25 cellular contexts compared by ENCODE assay signal in genomic region chr16:20768121-20768520, GRCh38. TPM values are rescaled to one million over a fixed set of nuclear protein-coding genes. Genes with fewer than 3 reads are reported as not detected.
DNase-seq lines count a peak whose midpoint lies in the region; ATAC-seq, FAIRE-seq and TF ChIP-seq lines count a peak whose summit lies in the region.
"Had no signal": no experiment of that assay in that cellular context is flagged by ENCODE, and none has a peak within 500 bp of the region (broad histone marks: within the 10 kb centered on the region; RNA-seq: fewer than 3 reads in every experiment).

No MANE protein-coding gene starts in this region.

- CTCF ChIA-PET in mammary epithelial cell (lab: Charles Lee; ENCODE audit: low non-redundant PET), result no interaction called here
- CTCF ChIA-PET in K562 (lab: Yijun Ruan, JAX; ENCODE audit: low intra/inter-chr PET ratio), result no interaction called here

- H2AFZ ChIP-seq in mammary epithelial cell (ENCODE audit: low read depth, low read length), result no peak overlapping the region
- H2AFZ ChIP-seq in K562 (ENCODE audit: low read depth, low read length), result peak overlapping the region; percentile 80; the same call in 1 of the 2 replicates
- H2AFZ ChIP-seq: GM23248 had no signal

- ATAC-seq in K562 (no peak), left ventricle myocardium superior (no peak), HG02642 (IDR thresholded peaks at IDR 0.05; ENCODE audit: poor library complexity, unreplicated experiment) (no peak)

- POLR2A ChIA-PET in K562 (lab: Yijun Ruan, JAX), result interaction anchor here (1.5 kb wide), 1 partner anchor 22 kb away, joined by 3 read pairs; no protein-coding TSS in a partner anchor

- TF ChIP-seq RAD21 in K562 (CRISPR knock-in tag; conservative IDR thresholded peaks at IDR 0.05 in 1 of 2, IDR thresholded peaks at IDR 0.05 in 1 of 2), result no peak

- WGBS in mammary epithelial cell (ENCODE audit: low coverage, missing lambda C conversion rate), result 91% methylated on average over 1 of the region's 1 CpG
- WGBS in K562 (ENCODE audit: insufficient coverage, low coverage, missing lambda C conversion rate), result 95% methylated on average over 1 of the region's 1 CpG
- WGBS in esophagus muscularis mucosa, result 94% methylated on average over 1 of the region's 1 CpG

- dilution Hi-C loops in mammary epithelial cell (cut with HindIII; ENCODE audit: low sequenced_read_pairs), result no loop called here

- DNase-seq in mammary epithelial cell (peak; percentile 53), breast epithelium (ENCODE audit: low spot score in 2 of 2) (no peak), K562 (ENCODE audit: extremely low read depth in 1 of 4, low spot score in 3 of 4) (no peak), esophagus muscularis mucosa (ENCODE audit: extremely low spot score) (peak; percentile 10), left ventricle myocardium superior (no peak)
- DNase-seq in stimulated activated CD4-positive, alpha-beta T cell treated with anti-CD3 and anti-CD28 coated beads, Interleukin-15, amount 100 ng/mL, for 24 hours, result no peak
- no peak for DNase-seq in activated CD4-positive, alpha-beta T cell treated with anti-CD3 and anti-CD28 coated beads, Interleukin-2, amount 50 U/mL, for 48 hours
- DNase-seq: 8988T; Caco-2; CD4-positive, alpha-beta memory T cell; DMS 273 treated with DMSO at 0.1 percent for 48 hours; GM23248; H7; KG1; MM.1S; NCI-H1417; NCI-H1694 treated with DMSO at 0.1 percent for 48 hours; NCI-H2081; NCI-H2227 treated with DMSO at 0.1 percent for 48 hours; NCI-H526 treated with DMSO at 0.1 percent for 48 hours; SIG-M5 had no signal

- no peaks in the 10 kb centered on the region for H3K9me1 ChIP-seq in K562 (ENCODE audit: control insufficient read depth, insufficient read depth, low read length)

- no peak for TF ChIP-seq POLR2A in breast epithelium (IDR thresholded peaks at IDR 0.05)
- TF ChIP-seq POLR2A in K562 (conservative IDR thresholded peaks at IDR 0.05), result no peak
- no peak for TF ChIP-seq POLR2A in esophagus muscularis mucosa (IDR thresholded peaks at IDR 0.05; ENCODE audit: low read depth)

- H3K27me3 ChIP-seq in mammary epithelial cell (ENCODE audit: insufficient read depth, low read length) (no peaks in the 10 kb centered on the region), breast epithelium (no peaks in the 10 kb centered on the region), K562 (ENCODE audit: control insufficient read depth in 2 of 2, insufficient read depth in 2 of 2, low read length in 2 of 2) (no peaks in the 10 kb centered on the region), esophagus muscularis mucosa (no peaks in the 10 kb centered on the region)
- H3K27me3 ChIP-seq: BLaER1 had no signal

- no peaks in the 10 kb centered on the region for H3K36me3 ChIP-seq in mammary epithelial cell (ENCODE audit: insufficient read depth, low read length)
- H3K36me3 ChIP-seq in breast epithelium, result no peaks in the 10 kb centered on the region
- H3K36me3 ChIP-seq in K562 (ENCODE audit: control insufficient read depth, insufficient read depth, low read length), result peaks cover 22% of the 10 kb centered on the region; the same call in 2 of the 3 replicates
- H3K36me3 ChIP-seq in esophagus muscularis mucosa, result no peaks in the 10 kb centered on the region
- H3K36me3 ChIP-seq: BLaER1 had no signal

- in situ Hi-C loops in mammary epithelial cell (cut with MboI; ENCODE audit: low sequenced_read_pairs in 2 of 2) (no loop called here), K562 (cut with MboI) (no loop called here)

- no peak overlapping the region for H3K4me3 ChIP-seq in mammary epithelial cell (replicated peaks in 1 of 3; ENCODE audit: insufficient read depth in 1 of 3, low read depth in 2 of 3, low read length in 3 of 3)
- H3K4me3 ChIP-seq in breast epithelium, result no peak overlapping the region
- no peak overlapping the region for H3K4me3 ChIP-seq in K562
- no peak overlapping the region for H3K4me3 ChIP-seq in esophagus muscularis mucosa
- H3K4me3 ChIP-seq: BLaER1, GM23248, SK-N-MC had no signal

- BruUV-seq in mammary epithelial cell (replicated peaks; lab: Mats Ljungman, UMichigan), result no TSS peak
- no TSS peak for BruUV-seq in K562 (replicated peaks; lab: Mats Ljungman, UMichigan)

- H3K4me1 ChIP-seq in mammary epithelial cell (ENCODE audit: insufficient read depth, low read length) (peaks cover 6% of the 10 kb centered on the region), breast epithelium (no peaks in the 10 kb centered on the region), K562 (replicated peaks in 1 of 2; ENCODE audit: control insufficient read depth in 2 of 2, insufficient read depth in 2 of 2, low read length in 2 of 2) (peaks cover 4 to 20% of the 10 kb centered on the region in 2 experiments; a peak in 1 of 5 replicates), esophagus muscularis mucosa (peaks cover 0 to 8% (median 5%) of the 10 kb centered on the region in 4 donors)
- H3K4me1 ChIP-seq: BLaER1 had no signal

- H4K20me1 ChIP-seq in mammary epithelial cell (ENCODE audit: insufficient read depth, low read length) (no peaks in the 10 kb centered on the region), K562 (replicated peaks; ENCODE audit: control insufficient read depth, insufficient read depth, low read length) (no peaks in the 10 kb centered on the region)
- H4K20me1 ChIP-seq: BLaER1 had no signal

- intact Hi-C loops in mammary epithelial cell (cut with micrococcal nuclease), result no loop called here
- intact Hi-C loops in breast epithelium (cut with DNase I; ENCODE audit: low total_unique reads), result no loop called here
- intact Hi-C loops in K562 (cut with micrococcal nuclease), result no loop called here
- intact Hi-C loops in esophagus muscularis mucosa (cut with DNase I), result no loop called here
- intact Hi-C loops in left ventricle myocardium superior (cut with micrococcal nuclease), result no loop called here

- TF ChIP-seq CTCF in mammary epithelial cell (conservative IDR thresholded peaks at IDR 0.05 in 1 of 2, IDR thresholded peaks at IDR 0.05 in 1 of 2; ENCODE audit: extremely low read depth in 1 of 2, insufficient read depth in 1 of 2, low read depth in 1 of 2, low read length in 2 of 2), result no peak
- TF ChIP-seq CTCF in breast epithelium (IDR thresholded peaks at IDR 0.05), result no peak
- no peak for TF ChIP-seq CTCF in K562 (IDR thresholded peaks at IDR 0.05 in 2 of 3, conservative IDR thresholded peaks at IDR 0.05 in 1 of 3; ENCODE audit: insufficient read depth in 2 of 3, low read depth in 1 of 3, low read length in 3 of 3)
- no peak for TF ChIP-seq CTCF in esophagus muscularis mucosa (IDR thresholded peaks at IDR 0.05)

- no peak for FAIRE-seq in K562 (lab: Jason Lieb, UNC)
- FAIRE-seq: HTR-8/SVneo had no signal

- H3K27ac ChIP-seq in mammary epithelial cell (ENCODE audit: insufficient read depth, low read depth, low read length), result no peak overlapping the region
- H3K27ac ChIP-seq in breast epithelium, result no peak overlapping the region
- no peak overlapping the region for H3K27ac ChIP-seq in K562 (ENCODE audit: extremely low read depth, low read depth, low read length)
- H3K27ac ChIP-seq in esophagus muscularis mucosa (replicated peaks in 1 of 4), result no peak overlapping the region
- H3K27ac ChIP-seq: BLaER1, GM23248, SK-N-MC had no signal

- TF ChIP-seq EP300 in K562 (IDR thresholded peaks at IDR 0.05; ENCODE audit: low read length), result no peak
- no peak for TF ChIP-seq EP300 in esophagus muscularis mucosa (IDR thresholded peaks at IDR 0.05)

- H3K9ac ChIP-seq in mammary epithelial cell (ENCODE audit: insufficient read depth, low read length) (no peak overlapping the region), K562 (ENCODE audit: insufficient read depth in 1 of 2, low read depth in 2 of 2, low read length in 2 of 2) (no peak overlapping the region)
- H3K9ac ChIP-seq: BLaER1, GM23248 had no signal

- H3K9me3 ChIP-seq in mammary epithelial cell (replicated peaks; ENCODE audit: insufficient read depth, low read length) (no peaks in the 10 kb centered on the region), breast epithelium (no peaks in the 10 kb centered on the region), K562 (replicated peaks; ENCODE audit: control insufficient read depth, insufficient read depth, low read depth, low read length) (no peaks in the 10 kb centered on the region; the same call in 1 of the 2 replicates), esophagus muscularis mucosa (no peaks in the 10 kb centered on the region)
- H3K9me3 ChIP-seq: Caco-2 had no signal

- H3K4me2 ChIP-seq in mammary epithelial cell (ENCODE audit: insufficient read depth, low read depth, low read length) (no peak overlapping the region), K562 (ENCODE audit: insufficient read depth, low read length) (no peak overlapping the region)
- H3K4me2 ChIP-seq: BLaER1 had no signal

- H3K79me2 ChIP-seq in mammary epithelial cell (ENCODE audit: insufficient read depth, low read length) (no peaks in the 10 kb centered on the region), K562 (ENCODE audit: control insufficient read depth, insufficient read depth, low read length) (peaks cover 61% of the 10 kb centered on the region)

RNA-seq across cellular contexts. Expression of gene ACSM3, which starts 4.3 kb away (rescaled TPM):
- total RNA-seq in mammary epithelial cell (1 to 10 TPM; 1.1 to 1.5 TPM), breast epithelium (10 to 100 TPM in 2 of 3 donors, under 1 TPM in 1; 0.80 to 60.2 (median 22.9) TPM), K562 (2014; rRNA removed) (97.2 and 112 TPM in 2 replicates), K562 (2014; rRNA removed; fragmentation: Illumina TruSeq; extraction: Trizol) (182 and 199 TPM in 2 replicates), K562 (2015; rRNA removed; fragmentation: Illumina TruSeq; extraction: Trizol) (392 and 420 TPM in 2 replicates), K562 (2021) (128 and 134 TPM in 2 replicates), esophagus muscularis mucosa (10 to 100 TPM in 1 of 4 donors, 1 to 10 TPM in 3; 4.3 to 11.0 (median 5.9) TPM), left ventricle myocardium superior (9.2 TPM)
- polyA plus RNA-seq in mammary epithelial cell (0.39 TPM), K562 (2011; rRNA removed) (146 and 714 TPM in 2 replicates), K562 (2014; fragmentation: Illumina TruSeq; extraction: Trizol) (167 and 204 TPM in 2 replicates), K562 (2014; fragmentation: Nextera tagmentation; extraction: Ambion mirVana) (100 to 1,000 TPM; 198 to 259 TPM), K562 (2014; rRNA removed) (144 and 177 TPM in 2 replicates)
- polyA minus RNA-seq in mammary epithelial cell, result not detected
- total RNA-seq in K562 (2011; cell fraction: chromatin; rRNA removed; ENCODE audit: low replicate concordance), result 33.7 and 78.4 TPM in 2 replicates
- total RNA-seq in K562 (2011; cell fraction: nucleolus; rRNA removed), result 21.3 and 38.4 TPM in 2 replicates
- total RNA-seq in K562 (2011; cell fraction: nucleoplasm; rRNA removed), result 43.1 and 57.8 TPM in 2 replicates
- 70.4 and 575 TPM in 2 replicates for polyA plus RNA-seq in K562 (2011; cell fraction: cytosol; rRNA removed)
- polyA plus RNA-seq in K562 (2011; cell fraction: nucleus; rRNA removed), result 74.5 and 364 TPM in 2 replicates
- polyA plus RNA-seq in K562 (2012), result 318 and 712 TPM in 2 replicates
- 85.9 and 521 TPM in 2 replicates for polyA minus RNA-seq in K562 (2011; rRNA and poly(A)+ RNA removed)
- polyA minus RNA-seq in K562 (2011; cell fraction: cytosol; rRNA and poly(A)+ RNA removed), result 40.1 and 172 TPM in 2 replicates
- polyA minus RNA-seq in K562 (2011; cell fraction: nucleus; rRNA and poly(A)+ RNA removed), result 35.1 and 255 TPM in 2 replicates

RNA-seq across cellular contexts. Expression of gene THUMPD1, which starts 26.5 kb away (rescaled TPM):
- total RNA-seq in mammary epithelial cell (10 to 100 TPM; 28.3 to 78.3 TPM), breast epithelium (100 to 1,000 TPM in 1 of 3 donors, 10 to 100 TPM in 2; 70.5 to 109 (median 76.3) TPM), K562 (2014; rRNA removed) (64.0 and 89.4 TPM in 2 replicates), K562 (2014; rRNA removed; fragmentation: Illumina TruSeq; extraction: Trizol) (77.5 and 94.0 TPM in 2 replicates), K562 (2015; rRNA removed; fragmentation: Illumina TruSeq; extraction: Trizol) (92.6 and 101 TPM in 2 replicates), K562 (2021) (53.6 and 56.8 TPM in 2 replicates), esophagus muscularis mucosa (100 to 1,000 TPM in 1 of 4 donors, 10 to 100 TPM in 3; 54.0 to 102 (median 84.0) TPM), left ventricle myocardium superior (17.5 TPM)
- polyA plus RNA-seq in mammary epithelial cell (32.2 TPM), K562 (2011; rRNA removed) (42.2 and 42.7 TPM in 2 replicates), K562 (2014; fragmentation: Illumina TruSeq; extraction: Trizol) (54.0 and 57.4 TPM in 2 replicates), K562 (2014; fragmentation: Nextera tagmentation; extraction: Ambion mirVana) (10 to 100 TPM; 37.8 to 41.0 TPM), K562 (2014; rRNA removed) (53.3 and 54.8 TPM in 2 replicates)
- polyA minus RNA-seq in mammary epithelial cell, result 15.7 TPM
- 40.9 and 98.8 TPM in 2 replicates for total RNA-seq in K562 (2011; cell fraction: chromatin; rRNA removed; ENCODE audit: low replicate concordance)
- 43.0 and 43.4 TPM in 2 replicates for total RNA-seq in K562 (2011; cell fraction: nucleolus; rRNA removed)
- 37.9 and 44.9 TPM in 2 replicates for total RNA-seq in K562 (2011; cell fraction: nucleoplasm; rRNA removed)
- 55.6 and 89.3 TPM in 2 replicates for polyA plus RNA-seq in K562 (2011; cell fraction: cytosol; rRNA removed)
- polyA plus RNA-seq in K562 (2011; cell fraction: nucleus; rRNA removed), result 31.3 and 35.5 TPM in 2 replicates
- polyA plus RNA-seq in K562 (2012), result 31.6 and 37.8 TPM in 2 replicates
- polyA minus RNA-seq in K562 (2011; rRNA and poly(A)+ RNA removed), result 85.1 and 110 TPM in 2 replicates
- 48.6 and 51.1 TPM in 2 replicates for polyA minus RNA-seq in K562 (2011; cell fraction: cytosol; rRNA and poly(A)+ RNA removed)
- polyA minus RNA-seq in K562 (2011; cell fraction: nucleus; rRNA and poly(A)+ RNA removed), result 82.7 and 131 TPM in 2 replicates

RNA-seq across cellular contexts. Expression of gene ERI2, which starts 38.2 kb away (rescaled TPM):
- total RNA-seq in mammary epithelial cell (10 to 100 TPM; 31.4 to 32.5 TPM), breast epithelium (10 to 100 TPM; 21.8 to 33.2 (median 26.2) TPM), K562 (2014; rRNA removed) (39.7 and 50.9 TPM in 2 replicates), K562 (2014; rRNA removed; fragmentation: Illumina TruSeq; extraction: Trizol) (57.0 and 67.3 TPM in 2 replicates), K562 (2015; rRNA removed; fragmentation: Illumina TruSeq; extraction: Trizol) (52.4 and 56.8 TPM in 2 replicates), K562 (2021) (52.2 and 54.0 TPM in 2 replicates), esophagus muscularis mucosa (10 to 100 TPM in 3 of 4 donors, 1 to 10 TPM in 1; 8.3 to 21.2 (median 13.6) TPM), left ventricle myocardium superior (11.5 TPM)
- polyA plus RNA-seq in mammary epithelial cell (12.1 TPM), K562 (2011; rRNA removed) (43.3 and 48.1 TPM in 2 replicates), K562 (2014; fragmentation: Illumina TruSeq; extraction: Trizol) (45.6 and 48.1 TPM in 2 replicates), K562 (2014; fragmentation: Nextera tagmentation; extraction: Ambion mirVana) (10 to 100 TPM; 23.3 to 33.1 TPM), K562 (2014; rRNA removed) (39.1 and 43.6 TPM in 2 replicates)
- 5.7 TPM for polyA minus RNA-seq in mammary epithelial cell
- total RNA-seq in K562 (2011; cell fraction: chromatin; rRNA removed; ENCODE audit: low replicate concordance), result 34.3 and 68.1 TPM in 2 replicates
- total RNA-seq in K562 (2011; cell fraction: nucleolus; rRNA removed), result 29.9 and 32.4 TPM in 2 replicates
- 36.9 and 47.4 TPM in 2 replicates for total RNA-seq in K562 (2011; cell fraction: nucleoplasm; rRNA removed)
- 9.7 and 15.2 TPM in 2 replicates for polyA plus RNA-seq in K562 (2011; cell fraction: cytosol; rRNA removed)
- 49.4 and 58.9 TPM in 2 replicates for polyA plus RNA-seq in K562 (2011; cell fraction: nucleus; rRNA removed)
- polyA plus RNA-seq in K562 (2012), result 30.2 and 41.2 TPM in 2 replicates
- 37.9 and 42.8 TPM in 2 replicates for polyA minus RNA-seq in K562 (2011; rRNA and poly(A)+ RNA removed)
- 21.3 and 21.5 TPM in 2 replicates for polyA minus RNA-seq in K562 (2011; cell fraction: cytosol; rRNA and poly(A)+ RNA removed)
- polyA minus RNA-seq in K562 (2011; cell fraction: nucleus; rRNA and poly(A)+ RNA removed), result 45.8 and 58.8 TPM in 2 replicates

RNA-seq across cellular contexts. Expression of gene REXO5, which starts 38.2 kb away (rescaled TPM):
- total RNA-seq in mammary epithelial cell (1 to 10 TPM; 3.5 to 6.7 TPM), breast epithelium (10 to 100 TPM in 1 of 3 donors, 1 to 10 TPM in 2; 4.8 to 13.2 (median 5.9) TPM), K562 (2014; rRNA removed) (25.4 and 27.6 TPM in 2 replicates), K562 (2014; rRNA removed; fragmentation: Illumina TruSeq; extraction: Trizol) (25.3 and 28.7 TPM in 2 replicates), K562 (2015; rRNA removed; fragmentation: Illumina TruSeq; extraction: Trizol) (30.8 and 32.5 TPM in 2 replicates), K562 (2021) (24.4 and 25.9 TPM in 2 replicates), esophagus muscularis mucosa (1 to 10 TPM; 2.0 to 4.9 (median 2.7) TPM), left ventricle myocardium superior (5.4 TPM)
- polyA plus RNA-seq in mammary epithelial cell (3.9 TPM), K562 (2011; rRNA removed) (43.7 and 45.1 TPM in 2 replicates), K562 (2014; fragmentation: Illumina TruSeq; extraction: Trizol) (28.0 and 28.5 TPM in 2 replicates), K562 (2014; fragmentation: Nextera tagmentation; extraction: Ambion mirVana) (10 to 100 TPM; 10.5 to 13.1 TPM), K562 (2014; rRNA removed) (23.8 and 30.3 TPM in 2 replicates)
- not detected for polyA minus RNA-seq in mammary epithelial cell
- 70.6 and 104 TPM in 2 replicates for total RNA-seq in K562 (2011; cell fraction: chromatin; rRNA removed; ENCODE audit: low replicate concordance)
- 39.7 and 39.9 TPM in 2 replicates for total RNA-seq in K562 (2011; cell fraction: nucleolus; rRNA removed)
- total RNA-seq in K562 (2011; cell fraction: nucleoplasm; rRNA removed), result 58.3 and 71.0 TPM in 2 replicates
- polyA plus RNA-seq in K562 (2011; cell fraction: cytosol; rRNA removed), result 13.4 and 19.6 TPM in 2 replicates
- polyA plus RNA-seq in K562 (2011; cell fraction: nucleus; rRNA removed), result 56.3 and 65.5 TPM in 2 replicates
- polyA plus RNA-seq in K562 (2012), result 21.0 and 35.6 TPM in 2 replicates
- 56.2 and 67.1 TPM in 2 replicates for polyA minus RNA-seq in K562 (2011; rRNA and poly(A)+ RNA removed)
- 22.6 and 24.3 TPM in 2 replicates for polyA minus RNA-seq in K562 (2011; cell fraction: cytosol; rRNA and poly(A)+ RNA removed)
- 37.7 and 66.2 TPM in 2 replicates for polyA minus RNA-seq in K562 (2011; cell fraction: nucleus; rRNA and poly(A)+ RNA removed)

Comparison
In these comparisons a context has a peak if more than half of its experiments do, and no peak if none do; other contexts are left out.
1. DNase-seq: peak in mammary epithelial cell (single experiment) and esophagus muscularis mucosa (single experiment); none in breast epithelium (0 of 2), K562 (0 of 4), stimulated activated CD4-positive, alpha-beta T cell treated with anti-CD3 and anti-CD28 coated beads, Interleukin-15, amount 100 ng/mL, for 24 hours (single experiment), left ventricle myocardium superior (single experiment) and activated CD4-positive, alpha-beta T cell treated with anti-CD3 and anti-CD28 coated beads, Interleukin-2, amount 50 U/mL, for 48 hours (0 of 2).